10 cellular contexts compared by ENCODE assay signal in the genomic region with DNA sequence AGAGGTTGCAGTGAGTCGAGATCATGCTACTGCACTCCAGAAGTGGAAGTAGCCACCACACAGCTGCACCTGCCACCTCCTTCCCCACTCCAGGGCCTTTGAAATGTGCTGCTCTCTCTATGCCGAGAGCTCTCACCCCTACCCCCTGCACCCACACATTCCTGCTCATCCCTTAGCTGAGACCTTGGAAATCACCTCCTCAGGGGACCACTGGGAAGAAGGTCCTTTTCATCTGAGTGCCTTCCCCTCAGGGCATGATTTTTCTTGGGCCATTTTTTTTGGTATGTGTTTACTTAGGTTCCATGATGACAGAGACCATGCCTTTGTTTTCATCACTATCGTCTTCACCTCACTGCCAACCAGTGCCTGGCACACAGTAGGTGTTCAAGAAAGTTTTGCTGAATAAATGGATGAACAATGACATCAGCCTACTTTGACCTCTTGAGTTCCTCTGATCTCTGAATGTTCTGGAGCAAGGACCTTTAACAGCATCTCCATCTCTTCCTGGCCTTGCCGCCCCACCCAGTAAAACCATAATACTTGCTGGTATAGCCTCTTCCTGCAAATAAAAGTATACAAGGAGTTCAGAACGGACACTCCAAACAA.
A peak's percentile ranks its signal among the peaks of the same experiment; 100 is the strongest.
DNase-seq lines count a peak whose midpoint lies in the region; ATAC-seq, FAIRE-seq and TF ChIP-seq lines count a peak whose summit lies in the region.
"Had no signal": no experiment of that assay in that cellular context is flagged by ENCODE, and none has a peak within 500 bp of the region (broad histone marks: within the 10 kb centered on the region; RNA-seq: fewer than 3 reads in every experiment).

No MANE protein-coding gene starts in this region.

- no peak overlapping the region for H3K4me3 ChIP-seq in kidney (ENCODE audit: low read length in 2 of 2)
- H3K4me3 ChIP-seq: MG63 had no signal

- no peaks in the 10 kb centered on the region for H3K9me3 ChIP-seq in kidney (ENCODE audit: control insufficient read depth in 1 of 2, low read length in 2 of 2)
- H3K9me3 ChIP-seq: MG63 had no signal

- intact Hi-C loops in activated T-helper 1 cell treated with anti-CD3 and anti-CD28 coated beads, Interleukin-12 subunit alpha, Interleukin-12 subunit beta, Interleukin-2, Interleukin-4 antibody, amounts not matched to agents 30 ng/mL and 10 ng/mL and 1 ng/mL, durations not matched to agents 14 hours and 24 hours and 36 hours (cut with micrococcal nuclease): no loop called here
- intact Hi-C loops in kidney (cut with DNase I): no loop called here

- peak overlapping the region; percentile 40 for H3K27ac Mint-ChIP-seq in T-helper 2 cell treated with Interferon-gamma antibody and Interleukin-4, amounts not matched to agents 5 μg/mL and 100 μg/mL, for 36 hours
- peak overlapping the region; percentile 86 for H3K27ac Mint-ChIP-seq in activated T-helper 1 cell treated with anti-CD3 and anti-CD28 coated beads, Interleukin-12 subunit alpha, Interleukin-12 subunit beta, Interleukin-2, Interleukin-4 antibody, amounts not matched to agents 30 ng/mL and 10 ng/mL and 1 ng/mL, durations not matched to agents 14 hours and 24 hours and 36 hours
- H3K27ac Mint-ChIP-seq in stimulated activated naive CD8-positive, alpha-beta T cell treated with anti-CD3 and anti-CD28 coated beads, Interleukin-15, amount 100 ng/mL, for 72 hours: peak overlapping the region; percentile 24 to 89

- no peak overlapping the region for H3K4me3 Mint-ChIP-seq in T-helper 2 cell treated with Interferon-gamma antibody and Interleukin-4, amounts not matched to agents 5 μg/mL and 100 μg/mL, for 36 hours
- no peak overlapping the region for H3K4me3 Mint-ChIP-seq in activated T-helper 1 cell treated with anti-CD3 and anti-CD28 coated beads, Interleukin-12 subunit alpha, Interleukin-12 subunit beta, Interleukin-2, Interleukin-4 antibody, amounts not matched to agents 30 ng/mL and 10 ng/mL and 1 ng/mL, durations not matched to agents 14 hours and 24 hours and 36 hours
- no peak overlapping the region for H3K4me3 Mint-ChIP-seq in stimulated activated naive CD8-positive, alpha-beta T cell treated with anti-CD3 and anti-CD28 coated beads, Interleukin-15, amount 100 ng/mL, for 72 hours

- peaks cover 72% of the 10 kb centered on the region for H3K36me3 Mint-ChIP-seq in T-helper 2 cell treated with Interferon-gamma antibody and Interleukin-4, amounts not matched to agents 5 μg/mL and 100 μg/mL, for 36 hours (ENCODE audit: low read depth)
- peaks cover 57% of the 10 kb centered on the region for H3K36me3 Mint-ChIP-seq in activated T-helper 1 cell treated with anti-CD3 and anti-CD28 coated beads, Interleukin-12 subunit alpha, Interleukin-12 subunit beta, Interleukin-2, Interleukin-4 antibody, amounts not matched to agents 30 ng/mL and 10 ng/mL and 1 ng/mL, durations not matched to agents 14 hours and 24 hours and 36 hours (ENCODE audit: low read depth)

- no peak for DNase-seq in T-helper 2 cell treated with Interferon-gamma antibody and Interleukin-4, amounts not matched to agents 5 μg/mL and 100 μg/mL, for 36 hours (ENCODE audit: low spot score)
- no peak for DNase-seq in T-helper 2 cell
- DNase-seq in activated T-helper 1 cell treated with anti-CD3 and anti-CD28 coated beads, Interleukin-12 subunit alpha, Interleukin-12 subunit beta, Interleukin-2, Interleukin-4 antibody, amounts not matched to agents 30 ng/mL and 10 ng/mL and 1 ng/mL, durations not matched to agents 14 hours and 24 hours and 36 hours (ENCODE audit: low spot score): no peak
- DNase-seq in kidney: no peak
- DNase-seq in stimulated activated naive CD8-positive, alpha-beta T cell treated with anti-CD3 and anti-CD28 coated beads, Interleukin-15, amount 100 ng/mL, for 72 hours: no peak
- DNase-seq in NK-92 treated with Interleukin-12 subunit alpha and Interleukin-12 subunit beta, amount 100 ng/mL, for 24 hours (lab: John Stamatoyannopoulos, UW): no peak
- DNase-seq: stimulated activated CD4-positive, alpha-beta T cell treated with anti-CD3 and anti-CD28 coated beads, Interleukin-4, amount 100 ng/mL, for 4 hours had no signal

- H3K4me1 Mint-ChIP-seq in T-helper 2 cell treated with Interferon-gamma antibody and Interleukin-4, amounts not matched to agents 5 μg/mL and 100 μg/mL, for 36 hours (ENCODE audit: low read depth): peaks cover 60% of the 10 kb centered on the region
- H3K4me1 Mint-ChIP-seq in activated T-helper 1 cell treated with anti-CD3 and anti-CD28 coated beads, Interleukin-12 subunit alpha, Interleukin-12 subunit beta, Interleukin-2, Interleukin-4 antibody, amounts not matched to agents 30 ng/mL and 10 ng/mL and 1 ng/mL, durations not matched to agents 14 hours and 24 hours and 36 hours (ENCODE audit: low read depth): peaks cover 88% of the 10 kb centered on the region
- peaks cover 97% of the 10 kb centered on the region for H3K4me1 Mint-ChIP-seq in stimulated activated naive CD8-positive, alpha-beta T cell treated with anti-CD3 and anti-CD28 coated beads, Interleukin-15, amount 100 ng/mL, for 72 hours

- peak overlapping the region in 1 of 2 donors; percentile 70 for H3K9ac ChIP-seq in kidney (ENCODE audit: low read length in 2 of 2)

- H3K9me3 Mint-ChIP-seq in T-helper 2 cell treated with Interferon-gamma antibody and Interleukin-4, amounts not matched to agents 5 μg/mL and 100 μg/mL, for 36 hours: no peaks in the 10 kb centered on the region
- no peaks in the 10 kb centered on the region for H3K9me3 Mint-ChIP-seq in activated T-helper 1 cell treated with anti-CD3 and anti-CD28 coated beads, Interleukin-12 subunit alpha, Interleukin-12 subunit beta, Interleukin-2, Interleukin-4 antibody, amounts not matched to agents 30 ng/mL and 10 ng/mL and 1 ng/mL, durations not matched to agents 14 hours and 24 hours and 36 hours
- H3K9me3 Mint-ChIP-seq in stimulated activated naive CD8-positive, alpha-beta T cell treated with anti-CD3 and anti-CD28 coated beads, Interleukin-15, amount 100 ng/mL, for 72 hours: no peaks in the 10 kb centered on the region

- no peak for FAIRE-seq in kidney (lab: Jason Lieb, UNC)

- H3K36me3 ChIP-seq in kidney (ENCODE audit: control insufficient read depth in 1 of 2, insufficient read depth in 2 of 2, low read length in 2 of 2): peaks cover 2 to 8% of the 10 kb centered on the region in 2 donors

- H3K27me3 Mint-ChIP-seq in T-helper 2 cell treated with Interferon-gamma antibody and Interleukin-4, amounts not matched to agents 5 μg/mL and 100 μg/mL, for 36 hours (ENCODE audit: low read depth): no peaks in the 10 kb centered on the region
- no peaks in the 10 kb centered on the region for H3K27me3 Mint-ChIP-seq in activated T-helper 1 cell treated with anti-CD3 and anti-CD28 coated beads, Interleukin-12 subunit alpha, Interleukin-12 subunit beta, Interleukin-2, Interleukin-4 antibody, amounts not matched to agents 30 ng/mL and 10 ng/mL and 1 ng/mL, durations not matched to agents 14 hours and 24 hours and 36 hours (ENCODE audit: insufficient read depth)
- no peaks in the 10 kb centered on the region for H3K27me3 Mint-ChIP-seq in stimulated activated naive CD8-positive, alpha-beta T cell treated with anti-CD3 and anti-CD28 coated beads, Interleukin-15, amount 100 ng/mL, for 72 hours

- ATAC-seq in stimulated activated naive CD8-positive, alpha-beta T cell treated with anti-CD3 and anti-CD28 coated beads, Interleukin-15, amount 100 ng/mL, for 72 hours: no peak
- ATAC-seq in HG02885 (IDR thresholded peaks at IDR 0.05; ENCODE audit: poor library complexity, unreplicated experiment) (no peak), HG02840 (IDR thresholded peaks at IDR 0.05; ENCODE audit: low FRiP score, unreplicated experiment) (no peak)

- H3K27ac ChIP-seq in kidney (ENCODE audit: low read depth in 2 of 2, low read length in 2 of 2): peak overlapping the region; percentile 78 to 95

- H3K4me1 ChIP-seq in kidney (ENCODE audit: control insufficient read depth in 1 of 2, insufficient read depth in 1 of 2, low read depth in 1 of 2, low read length in 2 of 2): peaks cover 50 to 68% of the 10 kb centered on the region in 2 donors

- no peak for TF ChIP-seq CTCF in kidney (IDR thresholded peaks at IDR 0.05; ENCODE audit: borderline replicate concordance, extremely low read depth, insufficient read depth)
